ENCODE assay signal across 1 cellular context in genomic region chr15:75695206-75695605, GRCh38.
TF ChIP-seq lines count a peak whose summit lies in the region.

No MANE protein-coding gene starts in this region.

TF ChIP-seq in SK-N-SH, 30 proteins besides CTCF, POLR2A, EP300 and RAD21 (continued from another document):
- no peak for TF ChIP-seq PBX3 (IDR thresholded peaks at IDR 0.05)
- no peak for TF ChIP-seq USF2 (IDR thresholded peaks at IDR 0.05; ENCODE audit: borderline replicate concordance, low read depth, low read length)
- TF ChIP-seq ELF1 (IDR thresholded peaks at IDR 0.05), result no peak
- TF ChIP-seq YY1 (IDR thresholded peaks at IDR 0.05; ENCODE audit: low read depth), result no peak
- no peak for TF ChIP-seq NFIC (IDR thresholded peaks at IDR 0.05; ENCODE audit: borderline replicate concordance)
- no peak for TF ChIP-seq FOXJ3 (CRISPR knock-in tag; IDR thresholded peaks at IDR 0.05)
- TF ChIP-seq REST (IDR thresholded peaks at IDR 0.05; ENCODE audit: low read depth, low read length), result no peak
- TF ChIP-seq TEAD4 (IDR thresholded peaks at IDR 0.05; ENCODE audit: borderline replicate concordance, insufficient read depth), result no peak
- TF ChIP-seq RCOR1 (IDR thresholded peaks at IDR 0.05; ENCODE audit: low read length), result no peak
